ENCODE assay signal across 22 cellular contexts in the genomic region with DNA sequence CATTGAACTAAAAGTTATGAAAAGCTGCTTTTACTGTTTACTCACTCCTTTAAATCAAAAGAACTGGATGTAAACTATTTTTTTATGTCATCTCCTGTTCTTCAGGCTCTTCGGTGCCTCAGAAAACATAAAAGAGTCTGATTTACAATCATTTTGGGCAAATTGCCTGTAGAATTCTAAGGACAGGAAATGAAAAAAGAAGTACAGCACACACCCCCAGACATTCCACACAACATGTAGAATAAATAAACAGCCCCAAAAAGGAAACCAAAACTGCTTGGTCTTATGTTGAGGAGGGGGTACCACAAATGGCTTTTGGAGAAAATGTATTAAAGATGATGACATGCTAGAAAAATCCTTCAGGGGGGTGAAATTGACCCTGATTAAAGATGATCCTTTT. TPM values are rescaled to one million over a fixed set of nuclear protein-coding genes. Genes with fewer than 3 reads are reported as not detected.
A peak's percentile ranks its signal among the peaks of the same experiment; 100 is the strongest.
DNase-seq lines count a peak whose midpoint lies in the region; ATAC-seq, FAIRE-seq and TF ChIP-seq lines count a peak whose summit lies in the region.
"Had no signal": no experiment of that assay in that cellular context is flagged by ENCODE, and none has a peak within 500 bp of the region (broad histone marks: within the 10 kb centered on the region; RNA-seq: fewer than 3 reads in every experiment).

No MANE protein-coding gene starts in this region.

- no peak for ATAC-seq in gastroesophageal sphincter
- ATAC-seq in HepG2, result no peak
- ATAC-seq: effector memory CD8-positive, alpha-beta T cell; left lobe of liver had no signal

- H3K4me1 ChIP-seq in GM23248 (ENCODE audit: insufficient read depth) (peaks cover 21% of the 10 kb centered on the region), gastroesophageal sphincter (peaks cover 16 to 65% (median 34%) of the 10 kb centered on the region in 3 donors), spleen (peaks cover 5 to 76% (median 23%) of the 10 kb centered on the region in 6 donors), HepG2 (ENCODE audit: insufficient read depth, low read length) (no peaks in the 10 kb centered on the region)

- H4K20me1 ChIP-seq in GM23248 (ENCODE audit: insufficient read depth) (no peaks in the 10 kb centered on the region), HepG2 (ENCODE audit: insufficient read depth, low read length) (no peaks in the 10 kb centered on the region)

- FAIRE-seq in HepG2 (lab: Jason Lieb, UNC), result no peak
- FAIRE-seq: bronchial epithelial cell, frontal cortex, GM12891 had no signal

- H3K9ac ChIP-seq in GM23248 (no peak overlapping the region), HepG2 (ENCODE audit: insufficient read depth, low read depth, low read length) (no peak overlapping the region)
- H3K9ac ChIP-seq: parathyroid adenoma had no signal

- no peaks in the 10 kb centered on the region for H3K9me2 ChIP-seq in GM23248 (ENCODE audit: insufficient read depth)

- H3K4me2 ChIP-seq in GM23248 (ENCODE audit: unreplicated experiment) (peak overlapping the region; percentile 67), HepG2 (ENCODE audit: low read depth, low read length) (no peak overlapping the region)
- H3K4me2 ChIP-seq: PC-9 had no signal

- H3K4me3 ChIP-seq in GM23248 (0 out of 2 replicates have a peak overlapping the region, but pooled peaks have one; percentile 4), gastroesophageal sphincter (no peak overlapping the region), spleen (no peak overlapping the region), HepG2 (replicated peaks in 1 of 3; ENCODE audit: insufficient read depth in 1 of 3, low read depth in 2 of 3, low read length in 3 of 3) (no peak overlapping the region), WERI-Rb-1 (ENCODE audit: low read depth, low read length) (no peak overlapping the region)
- H3K4me3 ChIP-seq: PC-9 had no signal

- TF ChIP-seq EP300 in gastroesophageal sphincter (IDR thresholded peaks at IDR 0.05) (no peak), HepG2 (IDR thresholded peaks at IDR 0.05; ENCODE audit: low read depth in 2 of 2, low read length in 2 of 2) (no peak), HepG2 (CRISPR knock-in tag; IDR thresholded peaks at IDR 0.05; ENCODE audit: borderline replicate concordance) (no peak)

- DNase-seq in GM23248, result peak; percentile 31
- peak; percentile 42 for DNase-seq in astrocyte of the hippocampus (ENCODE audit: low read depth, low spot score)
- no peak for DNase-seq in spleen
- no peak for DNase-seq in HepG2 (ENCODE audit: low spot score)
- DNase-seq in WERI-Rb-1, result no peak
- no peak for DNase-seq in erythroblast (lab: John Stamatoyannopoulos, UW)
- no peak for DNase-seq in SIG-M5 treated with dmso at 0.1 percent for 504 hours (lab: John Stamatoyannopoulos, UW; ENCODE audit: unreplicated experiment)
- DNase-seq: activated CD4-positive, alpha-beta T cell treated with anti-CD3 and anti-CD28 coated beads for 4 hours; activated naive CD4-positive, alpha-beta T cell; effector memory CD8-positive, alpha-beta T cell; GDM1; H9; NCI-H2029 treated with DMSO at 0.1 percent for 48 hours; NCI-H524 treated with DMSO at 0.1 percent for 48 hours; PC-9; stimulated activated CD4-positive, alpha-beta T cell treated with anti-CD3 and anti-CD28 coated beads, Interleukin-12 subunit alpha, Interleukin-12 subunit beta, amount 100 ng/mL, for 4 hours had no signal

- H3K27ac ChIP-seq in GM23248 (no peak overlapping the region), gastroesophageal sphincter (peak overlapping the region; percentile 9 to 73 (median 18)), spleen (peak overlapping the region in 7 of 8 donors; percentile 5 to 61 (median 42)), HepG2 (ENCODE audit: extremely low read length, insufficient read depth, low read length) (no peak overlapping the region), WERI-Rb-1 (no peak overlapping the region)
- H3K27ac ChIP-seq: parathyroid adenoma, PC-9 had no signal

- TF ChIP-seq POLR2A in gastroesophageal sphincter (IDR thresholded peaks at IDR 0.05) (no peak), spleen (IDR thresholded peaks at IDR 0.05) (no peak), HepG2 (IDR thresholded peaks at IDR 0.05; ENCODE audit: insufficient read depth in 1 of 2, low read depth in 2 of 2, low read length in 2 of 2) (no peak), erythroblast (IDR thresholded peaks at IDR 0.05; ENCODE audit: low read length) (no peak)

- H3K9me3 ChIP-seq in GM23248 (ENCODE audit: low read depth), result no peaks in the 10 kb centered on the region
- H3K9me3 ChIP-seq in gastroesophageal sphincter, result no peaks in the 10 kb centered on the region
- H3K9me3 ChIP-seq in spleen, result no peaks in the 10 kb centered on the region
- H3K9me3 ChIP-seq in HepG2 (ENCODE audit: low read length), result no peaks in the 10 kb centered on the region
- no peaks in the 10 kb centered on the region for H3K9me3 ChIP-seq in WERI-Rb-1 (ENCODE audit: severe bottlenecking)

- no peaks in the 10 kb centered on the region for H3K79me2 ChIP-seq in GM23248 (ENCODE audit: insufficient read depth)
- H3K79me2 ChIP-seq in HepG2 (ENCODE audit: insufficient read depth, low read length), result no peaks in the 10 kb centered on the region

- intact Hi-C loops in spleen (cut with DNase I; ENCODE audit: low total_unique reads), result no loop called here
- intact Hi-C loops in HepG2 (cut with micrococcal nuclease; ENCODE audit: unreplicated experiment), result no loop called here

- in situ Hi-C loops in GM23248 (cut with MboI), result no loop called here
- in situ Hi-C loops in HepG2 (cut with HindIII; ENCODE audit: extremely low pct_ligation_motif_present, low pct_unique_long_range_greater_than_20kb), result no loop called here

- POLR2A ChIA-PET in HepG2 (lab: Yijun Ruan, JAX), result no interaction called here

- H3K27me3 ChIP-seq in GM23248 (replicated peaks; ENCODE audit: insufficient read depth) (no peaks in the 10 kb centered on the region), gastroesophageal sphincter (no peaks in the 10 kb centered on the region), spleen (replicated peaks in 1 of 7) (no peaks in the 10 kb centered on the region), HepG2 (ENCODE audit: control insufficient read depth in 1 of 2, insufficient read depth in 2 of 2, low read length in 2 of 2) (no peaks in the 10 kb centered on the region), WERI-Rb-1 (ENCODE audit: insufficient read depth, low read depth, severe bottlenecking) (no peaks in the 10 kb centered on the region)

- BruUV-seq in HepG2 (replicated peaks; lab: Mats Ljungman, UMichigan), result no TSS peak

- H2AFZ ChIP-seq in GM23248 (peak overlapping the region; percentile 24; the same call in 1 of the 2 replicates), HepG2 (ENCODE audit: low read length) (no peak overlapping the region)
- H2AFZ ChIP-seq: parathyroid adenoma, PC-9 had no signal

- TF ChIP-seq RAD21 in HepG2 (CRISPR knock-in tag; IDR thresholded peaks at IDR 0.05), result no peak

- peaks cover 27% of the 10 kb centered on the region; the same call in 1 of the 2 replicates for H3F3A ChIP-seq in GM23248 (ENCODE audit: insufficient read depth)

- no peak for TF ChIP-seq CTCF in gastroesophageal sphincter (IDR thresholded peaks at IDR 0.05)
- no peak for TF ChIP-seq CTCF in spleen (IDR thresholded peaks at IDR 0.05 in 8 of 11, conservative IDR thresholded peaks at IDR 0.05 in 3 of 11)
- TF ChIP-seq CTCF in HepG2 (CRISPR knock-in tag; IDR thresholded peaks at IDR 0.05), result no peak
- TF ChIP-seq CTCF in WERI-Rb-1 (IDR thresholded peaks at IDR 0.05; ENCODE audit: low read depth, low read length), result no peak

- no peaks in the 10 kb centered on the region for H3K36me3 ChIP-seq in GM23248 (ENCODE audit: low read depth)
- no peaks in the 10 kb centered on the region for H3K36me3 ChIP-seq in gastroesophageal sphincter
- H3K36me3 ChIP-seq in spleen, result no peaks in the 10 kb centered on the region
- no peaks in the 10 kb centered on the region for H3K36me3 ChIP-seq in HepG2 (replicated peaks in 1 of 2; ENCODE audit: control insufficient read depth in 1 of 2, insufficient read depth in 2 of 2, low read length in 2 of 2)
- H3K36me3 ChIP-seq in WERI-Rb-1, result no peaks in the 10 kb centered on the region

- CTCF ChIA-PET in HepG2 (lab: Yijun Ruan, JAX; ENCODE audit: low intra/inter-chr PET ratio, low total read pairs), result no interaction called here

- WGBS in GM23248 (ENCODE audit: low coverage in 1 of 2, low lambda C conversion rate in 2 of 2, missing lambda C conversion rate in 2 of 2), 2 experiments, result 4 to 13% methylated on average over 1 of the region's 1 CpG
- 0 to 25% methylated on average over 1 of the region's 1 CpG for WGBS in gastroesophageal sphincter (ENCODE audit: low coverage in 1 of 2), 2 donors
- WGBS in spleen, 5 donors, result 10 to 28% (median 16%) methylated on average over 1 of the region's 1 CpG
- WGBS in HepG2 (ENCODE audit: low lambda C conversion rate), result 94% methylated on average over 1 of the region's 1 CpG

RNA-seq across cellular contexts. Expression of a gene that starts 57.2 kb away (rescaled TPM):
- total RNA-seq in GM23248 (2014; rRNA removed; shearing (Covaris generic)), result 18.4 and 18.6 TPM in 2 replicates
- polyA plus RNA-seq in GM23248 (2016; fragmentation: Nextera tagmentation; extraction: Ambion mirVana), result 8.1 and 8.9 TPM in 2 replicates
- 100 to 1,000 TPM; 219 to 326 (median 240) TPM for total RNA-seq in gastroesophageal sphincter
- 100 to 1,000 TPM; 197 to 505 (median 301) TPM for total RNA-seq in spleen
- 10 to 100 TPM in 1 of 3 donors, 1 to 10 TPM in 2; 8.3 to 17.0 (median 9.0) TPM for polyA plus RNA-seq in spleen
- total RNA-seq in HepG2 (2016; rRNA removed; fragmentation: Illumina TruSeq; extraction: Trizol), result 11.6 and 23.1 TPM in 2 replicates
- total RNA-seq in HepG2 (2016; cell fraction: cytosol; rRNA removed; fragmentation: Illumina TruSeq; extraction: Trizol; ENCODE audit: low read depth), result 3.4 and 5.7 TPM in 2 replicates
- 12.0 and 21.2 TPM in 2 replicates for total RNA-seq in HepG2 (2016; cell fraction: insoluble cytoplasmic fraction; rRNA removed; fragmentation: Illumina TruSeq; extraction: Trizol)
- total RNA-seq in HepG2 (2016; cell fraction: membrane; rRNA removed; fragmentation: Illumina TruSeq; extraction: Trizol), result 3.1 and 3.8 TPM in 2 replicates
- 34.4 and 38.7 TPM in 2 replicates for total RNA-seq in HepG2 (2016; cell fraction: nucleus; rRNA removed; fragmentation: Illumina TruSeq; extraction: Trizol)
- 28.6 and 35.6 TPM in 2 replicates for polyA plus RNA-seq in HepG2 (2011; rRNA removed)
- polyA plus RNA-seq in HepG2 (2011; cell fraction: cytosol; rRNA removed), result 8.2 and 21.3 TPM in 2 replicates
- 37.8 and 49.4 TPM in 2 replicates for polyA plus RNA-seq in HepG2 (2011; cell fraction: nucleus; rRNA removed)
- polyA plus RNA-seq in HepG2 (2012), result 22.3 and 27.3 TPM in 2 replicates
- 0.44 and 0.49 TPM in 2 replicates for polyA plus RNA-seq in HepG2 (2016; cell fraction: cytosol; fragmentation: Illumina TruSeq; extraction: Trizol; ENCODE audit: low read depth)
- 3.9 and 4.0 TPM in 2 replicates for polyA plus RNA-seq in HepG2 (2016; cell fraction: insoluble cytoplasmic fraction; fragmentation: Illumina TruSeq; extraction: Trizol; ENCODE audit: low read depth)
- 0.74 and 0.87 TPM in 2 replicates for polyA plus RNA-seq in HepG2 (2016; cell fraction: membrane; fragmentation: Illumina TruSeq; extraction: Trizol; ENCODE audit: low read depth)
- polyA plus RNA-seq in HepG2 (2016; cell fraction: nucleus; fragmentation: Illumina TruSeq; extraction: Trizol; ENCODE audit: insufficient read depth, low read depth), result 16.4 and 19.4 TPM in 2 replicates
- 58.0 and 60.0 TPM in 2 replicates for polyA minus RNA-seq in HepG2 (2011; rRNA and poly(A)+ RNA removed; ENCODE audit: low replicate concordance)
- 32.8 and 74.9 TPM in 2 replicates for polyA minus RNA-seq in HepG2 (2011; cell fraction: cytosol; rRNA and poly(A)+ RNA removed)
- 121 and 200 TPM in 2 replicates for polyA minus RNA-seq in HepG2 (2011; cell fraction: nucleus; rRNA and poly(A)+ RNA removed)

RNA-seq across cellular contexts. Expression of a gene that starts 57.2 kb away (rescaled TPM):
- total RNA-seq in GM23248 (2014; rRNA removed; shearing (Covaris generic)), result 20.4 and 24.4 TPM in 2 replicates
- 25.0 and 25.2 TPM in 2 replicates for polyA plus RNA-seq in GM23248 (2016; fragmentation: Nextera tagmentation; extraction: Ambion mirVana)
- 10 to 100 TPM; 49.4 to 78.0 (median 59.0) TPM for total RNA-seq in gastroesophageal sphincter
- 100 to 1,000 TPM in 3 of 7 donors, 10 to 100 TPM in 4; 41.0 to 169 (median 92.9) TPM for total RNA-seq in spleen
- 10 to 100 TPM; 10.4 to 24.2 (median 17.7) TPM for polyA plus RNA-seq in spleen
- total RNA-seq in HepG2 (2016; rRNA removed; fragmentation: Illumina TruSeq; extraction: Trizol), result 19.0 and 19.5 TPM in 2 replicates
- total RNA-seq in HepG2 (2016; cell fraction: cytosol; rRNA removed; fragmentation: Illumina TruSeq; extraction: Trizol; ENCODE audit: low read depth), result 3.8 and 4.6 TPM in 2 replicates
- total RNA-seq in HepG2 (2016; cell fraction: insoluble cytoplasmic fraction; rRNA removed; fragmentation: Illumina TruSeq; extraction: Trizol), result 18.5 and 21.4 TPM in 2 replicates
- 8.8 and 9.7 TPM in 2 replicates for total RNA-seq in HepG2 (2016; cell fraction: membrane; rRNA removed; fragmentation: Illumina TruSeq; extraction: Trizol)
- total RNA-seq in HepG2 (2016; cell fraction: nucleus; rRNA removed; fragmentation: Illumina TruSeq; extraction: Trizol), result 14.0 and 15.7 TPM in 2 replicates
- 22.7 and 23.9 TPM in 2 replicates for polyA plus RNA-seq in HepG2 (2011; rRNA removed)
- 17.8 and 20.4 TPM in 2 replicates for polyA plus RNA-seq in HepG2 (2011; cell fraction: cytosol; rRNA removed)
- 15.6 and 17.4 TPM in 2 replicates for polyA plus RNA-seq in HepG2 (2011; cell fraction: nucleus; rRNA removed)
- 15.8 and 20.8 TPM in 2 replicates for polyA plus RNA-seq in HepG2 (2012)
- polyA plus RNA-seq in HepG2 (2016; cell fraction: cytosol; fragmentation: Illumina TruSeq; extraction: Trizol; ENCODE audit: low read depth), result 3.3 TPM in 2 replicates
- polyA plus RNA-seq in HepG2 (2016; cell fraction: insoluble cytoplasmic fraction; fragmentation: Illumina TruSeq; extraction: Trizol; ENCODE audit: low read depth), result 19.1 and 19.8 TPM in 2 replicates
- polyA plus RNA-seq in HepG2 (2016; cell fraction: membrane; fragmentation: Illumina TruSeq; extraction: Trizol; ENCODE audit: low read depth), result 3.8 and 5.3 TPM in 2 replicates
- 17.1 and 20.3 TPM in 2 replicates for polyA plus RNA-seq in HepG2 (2016; cell fraction: nucleus; fragmentation: Illumina TruSeq; extraction: Trizol; ENCODE audit: insufficient read depth, low read depth)
- 30.8 and 31.8 TPM in 2 replicates for polyA minus RNA-seq in HepG2 (2011; rRNA and poly(A)+ RNA removed; ENCODE audit: low replicate concordance)
- polyA minus RNA-seq in HepG2 (2011; cell fraction: cytosol; rRNA and poly(A)+ RNA removed), result 14.2 and 15.1 TPM in 2 replicates
- 40.3 and 47.0 TPM in 2 replicates for polyA minus RNA-seq in HepG2 (2011; cell fraction: nucleus; rRNA and poly(A)+ RNA removed)

Comparison
In these comparisons a context has a peak if more than half of its experiments do, and no peak if none do; other contexts are left out.
1. DNase-seq: peak in GM23248 (single experiment) and astrocyte of the hippocampus (single experiment); none in spleen (single experiment), HepG2 (single experiment), WERI-Rb-1 (single experiment), erythroblast (0 of 2) and SIG-M5 treated with dmso at 0.1 percent for 504 hours (single experiment).
2. H3K27ac ChIP-seq: peak in gastroesophageal sphincter (4 of 4) and spleen (7 of 8); none in GM23248 (single experiment), HepG2 (single experiment) and WERI-Rb-1 (single experiment).
3. RNA of a gene that starts 57.2 kb away (total RNA-seq): 197 to 505 TPM in spleen and 219 to 326 TPM in gastroesophageal sphincter; 3.1 to 38.7 TPM in HepG2 and 18.4 to 18.6 TPM in GM23248; every median in the first group is over 4 times any median in the second.